ENCODE assay signal across 1 cellular context in the genomic region with DNA sequence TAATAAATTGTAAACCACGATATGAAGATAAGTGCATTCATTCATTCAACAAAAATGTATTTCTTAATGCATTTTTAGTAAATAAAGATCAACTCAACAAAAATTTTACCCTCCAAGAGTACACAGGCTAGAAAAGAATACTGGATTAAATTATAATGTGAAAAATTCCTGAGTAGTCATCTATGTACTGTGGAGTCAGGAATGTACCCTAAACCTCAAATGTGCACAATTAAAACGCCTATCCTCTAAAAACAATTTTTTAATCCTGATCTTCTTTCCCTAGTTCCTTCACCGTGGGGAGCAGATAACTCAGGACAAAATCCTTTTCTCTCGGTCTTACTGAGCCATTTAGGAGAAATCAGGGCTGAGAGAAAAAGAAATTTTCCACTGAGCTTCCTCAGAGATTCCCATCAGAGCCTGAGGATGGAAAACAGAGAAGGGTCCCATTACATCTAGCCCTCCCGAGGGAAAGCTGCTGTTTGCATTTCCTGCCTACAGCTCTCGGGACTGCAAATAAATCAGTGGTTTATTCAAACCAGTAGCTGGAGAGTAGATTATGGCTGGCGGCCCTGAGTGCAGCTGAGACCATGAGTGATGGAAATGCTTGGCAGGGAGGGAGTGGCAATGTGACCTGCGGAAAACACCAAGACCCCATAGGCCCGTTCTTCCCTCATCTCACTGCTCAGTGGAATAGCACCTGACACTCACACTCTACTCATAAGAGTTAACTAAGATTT.
TF ChIP-seq lines count a peak whose summit lies in the region.

No MANE protein-coding gene starts in this region.

TF ChIP-seq in SK-N-SH, 30 proteins besides CTCF, POLR2A, EP300 and RAD21 (continued from another document):
- TF ChIP-seq, protein P1, sequence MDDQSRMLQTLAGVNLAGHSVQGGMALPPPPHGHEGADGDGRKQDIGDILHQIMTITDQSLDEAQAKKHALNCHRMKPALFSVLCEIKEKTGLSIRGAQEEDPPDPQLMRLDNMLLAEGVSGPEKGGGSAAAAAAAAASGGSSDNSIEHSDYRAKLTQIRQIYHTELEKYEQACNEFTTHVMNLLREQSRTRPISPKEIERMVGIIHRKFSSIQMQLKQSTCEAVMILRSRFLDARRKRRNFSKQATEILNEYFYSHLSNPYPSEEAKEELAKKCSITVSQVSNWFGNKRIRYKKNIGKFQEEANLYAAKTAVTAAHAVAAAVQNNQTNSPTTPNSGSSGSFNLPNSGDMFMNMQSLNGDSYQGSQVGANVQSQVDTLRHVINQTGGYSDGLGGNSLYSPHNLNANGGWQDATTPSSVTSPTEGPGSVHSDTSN (IDR thresholded peaks at IDR 0.05): peak; percentile 49; the same call in 1 of the 2 replicates
